ENCODE assay signal across 1 cellular context in the genomic region with DNA sequence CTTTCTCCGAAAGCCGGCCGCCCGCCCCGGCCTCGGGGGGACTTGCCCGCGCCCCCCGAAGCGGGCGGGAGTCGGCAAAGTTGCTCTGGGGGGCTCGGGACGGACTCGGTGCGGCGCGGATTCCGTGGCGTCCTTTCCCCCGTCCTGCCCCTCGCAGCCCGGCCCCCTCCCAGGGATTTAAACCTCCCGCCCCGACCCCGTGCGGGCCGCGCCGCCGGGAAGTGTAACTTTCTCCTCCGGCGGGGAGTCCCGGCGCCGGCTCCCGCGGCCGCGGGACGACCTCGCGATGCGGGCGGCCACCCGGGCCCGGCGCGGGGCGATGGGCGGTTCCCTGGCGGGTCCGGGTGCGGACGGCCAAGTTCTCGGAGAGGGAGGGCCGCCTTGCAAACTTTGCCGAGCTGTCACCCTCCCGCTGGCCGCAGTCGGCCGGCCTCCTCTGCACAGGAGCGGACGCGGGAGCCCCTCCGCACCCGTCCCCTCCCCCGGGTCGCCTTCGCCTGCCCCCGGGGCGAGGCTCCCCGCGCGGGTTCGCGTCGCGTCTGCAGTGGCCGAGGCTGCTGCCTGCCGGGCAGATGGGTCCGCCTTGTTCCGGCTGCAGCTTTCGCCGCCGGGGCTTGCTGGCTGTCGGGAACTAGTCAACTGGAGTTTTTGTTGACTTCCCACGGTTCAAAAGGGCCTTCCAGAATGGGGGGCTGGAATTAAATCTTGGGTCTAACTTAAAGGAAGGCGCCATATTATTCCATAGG.
TF ChIP-seq lines count a peak whose summit lies in the region.

No MANE protein-coding gene starts in this region.

TF ChIP-seq in GM23338, 12 proteins besides CTCF, POLR2A, EP300 and RAD21 (continued from another document):
- TF ChIP-seq, protein P1, sequence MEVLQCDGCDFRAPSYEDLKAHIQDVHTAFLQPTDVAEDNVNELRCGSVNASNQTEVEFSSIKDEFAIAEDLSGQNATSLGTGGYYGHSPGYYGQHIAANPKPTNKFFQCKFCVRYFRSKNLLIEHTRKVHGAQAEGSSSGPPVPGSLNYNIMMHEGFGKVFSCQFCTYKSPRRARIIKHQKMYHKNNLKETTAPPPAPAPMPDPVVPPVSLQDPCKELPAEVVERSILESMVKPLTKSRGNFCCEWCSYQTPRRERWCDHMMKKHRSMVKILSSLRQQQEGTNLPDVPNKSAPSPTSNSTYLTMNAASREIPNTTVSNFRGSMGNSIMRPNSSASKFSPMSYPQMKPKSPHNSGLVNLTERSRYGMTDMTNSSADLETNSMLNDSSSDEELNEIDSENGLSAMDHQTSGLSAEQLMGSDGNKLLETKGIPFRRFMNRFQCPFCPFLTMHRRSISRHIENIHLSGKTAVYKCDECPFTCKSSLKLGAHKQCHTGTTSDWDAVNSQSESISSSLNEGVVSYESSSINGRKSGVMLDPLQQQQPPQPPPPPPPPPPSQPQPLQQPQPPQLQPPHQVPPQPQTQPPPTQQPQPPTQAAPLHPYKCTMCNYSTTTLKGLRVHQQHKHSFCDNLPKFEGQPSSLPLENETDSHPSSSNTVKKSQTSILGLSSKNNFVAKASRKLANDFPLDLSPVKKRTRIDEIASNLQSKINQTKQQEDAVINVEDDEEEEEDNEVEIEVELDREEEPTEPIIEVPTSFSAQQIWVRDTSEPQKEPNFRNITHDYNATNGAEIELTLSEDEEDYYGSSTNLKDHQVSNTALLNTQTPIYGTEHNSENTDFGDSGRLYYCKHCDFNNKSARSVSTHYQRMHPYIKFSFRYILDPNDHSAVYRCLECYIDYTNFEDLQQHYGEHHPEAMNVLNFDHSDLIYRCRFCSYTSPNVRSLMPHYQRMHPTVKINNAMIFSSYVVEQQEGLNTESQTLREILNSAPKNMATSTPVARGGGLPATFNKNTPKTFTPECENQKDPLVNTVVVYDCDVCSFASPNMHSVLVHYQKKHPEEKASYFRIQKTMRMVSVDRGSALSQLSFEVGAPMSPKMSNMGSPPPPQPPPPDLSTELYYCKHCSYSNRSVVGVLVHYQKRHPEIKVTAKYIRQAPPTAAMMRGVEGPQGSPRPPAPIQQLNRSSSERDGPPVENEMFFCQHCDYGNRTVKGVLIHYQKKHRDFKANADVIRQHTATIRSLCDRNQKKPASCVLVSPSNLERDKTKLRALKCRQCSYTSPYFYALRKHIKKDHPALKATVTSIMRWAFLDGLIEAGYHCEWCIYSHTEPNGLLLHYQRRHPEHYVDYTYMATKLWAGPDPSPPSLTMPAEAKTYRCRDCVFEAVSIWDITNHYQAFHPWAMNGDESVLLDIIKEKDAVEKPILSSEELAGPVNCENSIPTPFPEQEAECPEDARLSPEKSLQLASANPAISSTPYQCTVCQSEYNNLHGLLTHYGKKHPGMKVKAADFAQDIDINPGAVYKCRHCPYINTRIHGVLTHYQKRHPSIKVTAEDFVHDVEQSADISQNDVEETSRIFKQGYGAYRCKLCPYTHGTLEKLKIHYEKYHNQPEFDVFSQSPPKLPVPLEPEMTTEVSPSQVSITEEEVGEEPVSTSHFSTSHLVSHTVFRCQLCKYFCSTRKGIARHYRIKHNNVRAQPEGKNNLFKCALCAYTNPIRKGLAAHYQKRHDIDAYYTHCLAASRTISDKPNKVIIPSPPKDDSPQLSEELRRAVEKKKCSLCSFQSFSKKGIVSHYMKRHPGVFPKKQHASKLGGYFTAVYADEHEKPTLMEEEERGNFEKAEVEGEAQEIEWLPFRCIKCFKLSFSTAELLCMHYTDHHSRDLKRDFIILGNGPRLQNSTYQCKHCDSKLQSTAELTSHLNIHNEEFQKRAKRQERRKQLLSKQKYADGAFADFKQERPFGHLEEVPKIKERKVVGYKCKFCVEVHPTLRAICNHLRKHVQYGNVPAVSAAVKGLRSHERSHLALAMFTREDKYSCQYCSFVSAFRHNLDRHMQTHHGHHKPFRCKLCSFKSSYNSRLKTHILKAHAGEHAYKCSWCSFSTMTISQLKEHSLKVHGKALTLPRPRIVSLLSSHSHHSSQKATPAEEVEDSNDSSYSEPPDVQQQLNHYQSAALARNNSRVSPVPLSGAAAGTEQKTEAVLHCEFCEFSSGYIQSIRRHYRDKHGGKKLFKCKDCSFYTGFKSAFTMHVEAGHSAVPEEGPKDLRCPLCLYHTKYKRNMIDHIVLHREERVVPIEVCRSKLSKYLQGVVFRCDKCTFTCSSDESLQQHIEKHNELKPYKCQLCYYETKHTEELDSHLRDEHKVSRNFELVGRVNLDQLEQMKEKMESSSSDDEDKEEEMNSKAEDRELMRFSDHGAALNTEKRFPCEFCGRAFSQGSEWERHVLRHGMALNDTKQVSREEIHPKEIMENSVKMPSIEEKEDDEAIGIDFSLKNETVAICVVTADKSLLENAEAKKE (CRISPR knock-in tag; IDR thresholded peaks at IDR 0.05) = no peak
- TF ChIP-seq JUNB (IDR thresholded peaks at IDR 0.05; ENCODE audit: unreplicated experiment) (no peak), ZNF331 (CRISPR knock-in tag; IDR thresholded peaks at IDR 0.05; ENCODE audit: low read depth) (no peak), POLR2AphosphoS5 (IDR thresholded peaks at IDR 0.05; ENCODE audit: low read depth) (no peak), ZNF114 (CRISPR knock-in tag; IDR thresholded peaks at IDR 0.05) (no peak), STAT1 (IDR thresholded peaks at IDR 0.05; ENCODE audit: unreplicated experiment) (no peak), CREB1 (CRISPR knock-in tag; IDR thresholded peaks at IDR 0.05; ENCODE audit: low read depth) (no peak), EZH2phosphoT487 (IDR thresholded peaks at IDR 0.05; ENCODE audit: unreplicated experiment) (no peak)
- TF ChIP-seq, protein P2, sequence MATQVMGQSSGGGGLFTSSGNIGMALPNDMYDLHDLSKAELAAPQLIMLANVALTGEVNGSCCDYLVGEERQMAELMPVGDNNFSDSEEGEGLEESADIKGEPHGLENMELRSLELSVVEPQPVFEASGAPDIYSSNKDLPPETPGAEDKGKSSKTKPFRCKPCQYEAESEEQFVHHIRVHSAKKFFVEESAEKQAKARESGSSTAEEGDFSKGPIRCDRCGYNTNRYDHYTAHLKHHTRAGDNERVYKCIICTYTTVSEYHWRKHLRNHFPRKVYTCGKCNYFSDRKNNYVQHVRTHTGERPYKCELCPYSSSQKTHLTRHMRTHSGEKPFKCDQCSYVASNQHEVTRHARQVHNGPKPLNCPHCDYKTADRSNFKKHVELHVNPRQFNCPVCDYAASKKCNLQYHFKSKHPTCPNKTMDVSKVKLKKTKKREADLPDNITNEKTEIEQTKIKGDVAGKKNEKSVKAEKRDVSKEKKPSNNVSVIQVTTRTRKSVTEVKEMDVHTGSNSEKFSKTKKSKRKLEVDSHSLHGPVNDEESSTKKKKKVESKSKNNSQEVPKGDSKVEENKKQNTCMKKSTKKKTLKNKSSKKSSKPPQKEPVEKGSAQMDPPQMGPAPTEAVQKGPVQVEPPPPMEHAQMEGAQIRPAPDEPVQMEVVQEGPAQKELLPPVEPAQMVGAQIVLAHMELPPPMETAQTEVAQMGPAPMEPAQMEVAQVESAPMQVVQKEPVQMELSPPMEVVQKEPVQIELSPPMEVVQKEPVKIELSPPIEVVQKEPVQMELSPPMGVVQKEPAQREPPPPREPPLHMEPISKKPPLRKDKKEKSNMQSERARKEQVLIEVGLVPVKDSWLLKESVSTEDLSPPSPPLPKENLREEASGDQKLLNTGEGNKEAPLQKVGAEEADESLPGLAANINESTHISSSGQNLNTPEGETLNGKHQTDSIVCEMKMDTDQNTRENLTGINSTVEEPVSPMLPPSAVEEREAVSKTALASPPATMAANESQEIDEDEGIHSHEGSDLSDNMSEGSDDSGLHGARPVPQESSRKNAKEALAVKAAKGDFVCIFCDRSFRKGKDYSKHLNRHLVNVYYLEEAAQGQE (IDR thresholded peaks at IDR 0.05; ENCODE audit: unreplicated experiment) = no peak
- TF ChIP-seq, protein P3, sequence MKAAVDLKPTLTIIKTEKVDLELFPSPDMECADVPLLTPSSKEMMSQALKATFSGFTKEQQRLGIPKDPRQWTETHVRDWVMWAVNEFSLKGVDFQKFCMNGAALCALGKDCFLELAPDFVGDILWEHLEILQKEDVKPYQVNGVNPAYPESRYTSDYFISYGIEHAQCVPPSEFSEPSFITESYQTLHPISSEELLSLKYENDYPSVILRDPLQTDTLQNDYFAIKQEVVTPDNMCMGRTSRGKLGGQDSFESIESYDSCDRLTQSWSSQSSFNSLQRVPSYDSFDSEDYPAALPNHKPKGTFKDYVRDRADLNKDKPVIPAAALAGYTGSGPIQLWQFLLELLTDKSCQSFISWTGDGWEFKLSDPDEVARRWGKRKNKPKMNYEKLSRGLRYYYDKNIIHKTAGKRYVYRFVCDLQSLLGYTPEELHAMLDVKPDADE (IDR thresholded peaks at IDR 0.05) = no peak
